10 cellular contexts compared by ENCODE assay signal in genomic region chr7:92781117-92781720, GRCh38. TPM values are rescaled to one million over a fixed set of nuclear protein-coding genes. Genes with fewer than 3 reads are reported as not detected.
DNase-seq lines count a peak whose midpoint lies in the region; ATAC-seq, FAIRE-seq and TF ChIP-seq lines count a peak whose summit lies in the region.
"Had no signal": no experiment of that assay in that cellular context is flagged by ENCODE, and none has a peak within 500 bp of the region (broad histone marks: within the 10 kb centered on the region; RNA-seq: fewer than 3 reads in every experiment).

No MANE protein-coding gene starts in this region.

- DNase-seq in H54 (ENCODE audit: insufficient read length, low spot score) (no peak), NOMO-1 treated with dmso at 0.1 percent for 144 hours (lab: John Stamatoyannopoulos, UW; ENCODE audit: unreplicated experiment) (peak; percentile 68), fibroblast of villous mesenchyme (ENCODE audit: low read depth) (peak; percentile 37), pancreas (no peak)
- no peak for DNase-seq in stimulated activated CD4-positive, alpha-beta T cell treated with anti-CD3 and anti-CD28 coated beads, Interleukin-4, amount 100 ng/mL, for 1 hour
- DNase-seq: activated naive CD4-positive, alpha-beta T cell treated with Interleukin-2 at 50 U/mL for 16 hours; upper lobe of left lung had no signal

- intact Hi-C loops in pancreas (cut with DNase I), result no loop called here

- no peak overlapping the region for H3K27ac ChIP-seq in pancreas
- H3K27ac ChIP-seq: upper lobe of left lung had no signal

- peak; percentile 23 for FAIRE-seq in H54 (lab: Jason Lieb, UNC)
- no peak for FAIRE-seq in pancreas (lab: Jason Lieb, UNC)

- H3K9me3 ChIP-seq in pancreas, result no peaks in the 10 kb centered on the region
- H3K9me3 ChIP-seq: upper lobe of left lung had no signal

- TF ChIP-seq CTCF in fibroblast of villous mesenchyme (IDR thresholded peaks at IDR 0.05; ENCODE audit: insufficient read depth, low read depth, low read length), result no peak
- TF ChIP-seq CTCF in pancreas (IDR thresholded peaks at IDR 0.05), result no peak

- ATAC-seq in pancreas, result peak in 3 of 4 donors; percentile 23 to 51 (median 46)
- ATAC-seq in HG02642 (IDR thresholded peaks at IDR 0.05; ENCODE audit: poor library complexity, unreplicated experiment), result no peak
- no peak for ATAC-seq in HG02798 (IDR thresholded peaks at IDR 0.05; ENCODE audit: poor library complexity, unreplicated experiment)
- ATAC-seq in HG03159 (IDR thresholded peaks at IDR 0.05; ENCODE audit: unreplicated experiment), result no peak

- WGBS in pancreas, 2 donors, result 52 to 57% methylated on average over 3 of the region's 3 CpGs

- no peak overlapping the region for H3K4me3 ChIP-seq in fibroblast of villous mesenchyme (ENCODE audit: low read depth, low read length)
- H3K4me3 ChIP-seq in pancreas, result no peak overlapping the region
- H3K4me3 ChIP-seq: upper lobe of left lung had no signal

- H3K36me3 ChIP-seq in pancreas, result no peaks in the 10 kb centered on the region
- H3K36me3 ChIP-seq: upper lobe of left lung had no signal

- peaks cover 0 to 21% (median 3%) of the 10 kb centered on the region in 3 donors for H3K4me1 ChIP-seq in pancreas

- no peaks in the 10 kb centered on the region for H3K27me3 ChIP-seq in pancreas
- H3K27me3 ChIP-seq: upper lobe of left lung had no signal

- TF ChIP-seq POLR2A in H54 (IDR thresholded peaks at IDR 0.05; ENCODE audit: low read depth, low read length), result no peak

RNA-seq across cellular contexts. Expression of gene CDK6, which starts 55.2 kb away (rescaled TPM):
- total RNA-seq in fibroblast of villous mesenchyme, result 30.7 and 42.2 TPM in 2 replicates
- total RNA-seq in pancreas, result 10 to 100 TPM; 15.3 to 33.4 (median 20.3) TPM
- 1 to 10 TPM; 2.4 to 2.7 TPM for polyA plus RNA-seq in pancreas

Comparison
In these comparisons a context has a peak if more than half of its experiments do, and no peak if none do; other contexts are left out.
1. DNase-seq: peak in NOMO-1 treated with dmso at 0.1 percent for 144 hours (single experiment) and fibroblast of villous mesenchyme (single experiment); none in H54 (single experiment), pancreas (0 of 6) and stimulated activated CD4-positive, alpha-beta T cell treated with anti-CD3 and anti-CD28 coated beads, Interleukin-4, amount 100 ng/mL, for 1 hour (single experiment).
2. ATAC-seq: peak in pancreas (3 of 4); none in HG02642 (single experiment), HG02798 (single experiment) and HG03159 (single experiment).